In genomic region chr13:46053162-46054012, GRCh38 we compare ENCODE assay signal across 8 cellular contexts. TPM values are rescaled to one million over a fixed set of nuclear protein-coding genes. Genes with fewer than 3 reads are reported as not detected.
DNase-seq lines count a peak whose midpoint lies in the region; ATAC-seq, FAIRE-seq and TF ChIP-seq lines count a peak whose summit lies in the region.

No MANE protein-coding gene starts in this region.

- H3K9ac ChIP-seq in BLaER1 treated with 17β-estradiol and CSF1 and Interleukin-3, amounts not matched to agents 10 nM and 100 nM, result peak overlapping the region; percentile 90 to 97 (median 94); a peak in 21 of 22 replicates

- H3K27ac Mint-ChIP-seq in neural crest cell (ENCODE audit: unreplicated experiment), result peak overlapping the region; percentile 96

- H3K9me3 Mint-ChIP-seq in neural crest cell, result no peaks in the 10 kb centered on the region

- ATAC-seq in GM21529 (IDR thresholded peaks at IDR 0.05; ENCODE audit: unreplicated experiment), result no peak

- H3K4me1 ChIP-seq in BLaER1 treated with 17β-estradiol and CSF1 and Interleukin-3, amounts not matched to agents 10 nM and 100 nM, result peaks cover 16 to 44% (median 29%) of the 10 kb centered on the region in 10 experiments; a peak in 18 of 20 replicates
- peaks cover 9% of the 10 kb centered on the region for H3K4me1 ChIP-seq in effector memory CD4-positive, alpha-beta T cell (ENCODE audit: control insufficient read depth, insufficient read depth, low read length, poor library complexity, severe bottlenecking)

- DNase-seq in NB4 (ENCODE audit: low read depth), result no peak
- DNase-seq in effector memory CD4-positive, alpha-beta T cell, result no peak
- no peak for DNase-seq in neural crest cell (ENCODE audit: low read depth, low spot score)
- no peak for DNase-seq in AG20443 (ENCODE audit: low spot score)
- no peak for DNase-seq in D721Med (ENCODE audit: insufficient read length, low spot score)
- DNase-seq in NCI-H1092 treated with DMSO at 0.1 percent for 48 hours (lab: John Stamatoyannopoulos, UW), result no peak

- H3K4me2 ChIP-seq in BLaER1 treated with 17β-estradiol and CSF1 and Interleukin-3, amounts not matched to agents 10 nM and 100 nM, result peak overlapping the region; percentile 65 to 91 (median 85)

- peak overlapping the region; percentile 91 to 98 (median 93); a peak in 21 of 22 replicates for H3K27ac ChIP-seq in BLaER1 treated with 17β-estradiol and CSF1 and Interleukin-3, amounts not matched to agents 10 nM and 100 nM
- peak overlapping the region; percentile 96 for H3K27ac ChIP-seq in effector memory CD4-positive, alpha-beta T cell (ENCODE audit: insufficient read depth, low read length, poor library complexity, severe bottlenecking)

- TF ChIP-seq CTCF in NB4 (IDR thresholded peaks at IDR 0.05; ENCODE audit: low read depth, low read length) (no peak), neural crest cell (conservative IDR thresholded peaks at IDR 0.05) (no peak), D721Med (IDR thresholded peaks at IDR 0.05; ENCODE audit: insufficient read depth, missing control alignments) (no peak)

- no peak for TF ChIP-seq POLR2A in NB4 (IDR thresholded peaks at IDR 0.05; ENCODE audit: extremely low read depth, insufficient read length)

- peak overlapping the region; percentile 77 to 90 (median 84) for H3K4me3 ChIP-seq in BLaER1 treated with 17β-estradiol and CSF1 and Interleukin-3, amounts not matched to agents 10 nM and 100 nM
- H3K4me3 ChIP-seq in NB4 (ENCODE audit: low read depth, low read length), result peak overlapping the region; percentile 98
- peak overlapping the region; percentile 94 for H3K4me3 ChIP-seq in effector memory CD4-positive, alpha-beta T cell (ENCODE audit: insufficient read depth, low read depth, low read length, poor library complexity, severe bottlenecking)

- no peaks in the 10 kb centered on the region for H3K27me3 Mint-ChIP-seq in neural crest cell (ENCODE audit: low read depth)

- FAIRE-seq in D721Med (lab: Jason Lieb, UNC), result no peak

- H3K36me3 ChIP-seq in BLaER1 treated with 17β-estradiol and CSF1 and Interleukin-3, amounts not matched to agents 10 nM and 100 nM, result peaks cover 0 to 5% (median 0%) of the 10 kb centered on the region in 11 experiments; a peak in 2 of 22 replicates
- no peaks in the 10 kb centered on the region for H3K36me3 ChIP-seq in effector memory CD4-positive, alpha-beta T cell (ENCODE audit: control insufficient read depth, insufficient read depth, low read length)

- peaks cover 0 to 3% (median 0%) of the 10 kb centered on the region in 11 experiments; a peak in 1 of 22 replicates for H3K9me3 ChIP-seq in BLaER1 treated with 17β-estradiol and CSF1 and Interleukin-3, amounts not matched to agents 10 nM and 100 nM (replicated peaks in 1 of 11)
- no peaks in the 10 kb centered on the region for H3K9me3 ChIP-seq in effector memory CD4-positive, alpha-beta T cell (ENCODE audit: control insufficient read depth, low read length)

- peaks cover 2% of the 10 kb centered on the region for H3K36me3 Mint-ChIP-seq in neural crest cell (ENCODE audit: low read depth)

- H3K27me3 ChIP-seq in BLaER1 treated with 17β-estradiol and CSF1 and Interleukin-3, amounts not matched to agents 10 nM and 100 nM, result no peaks in the 10 kb centered on the region
- no peaks in the 10 kb centered on the region for H3K27me3 ChIP-seq in effector memory CD4-positive, alpha-beta T cell (replicated peaks; ENCODE audit: control insufficient read depth, insufficient read depth, low read length, poor library complexity, severe bottlenecking)

- H3K4me3 Mint-ChIP-seq in neural crest cell, result peak overlapping the region; percentile 96

- peaks cover 76% of the 10 kb centered on the region for H3K4me1 Mint-ChIP-seq in neural crest cell

- H4K20me1 ChIP-seq in BLaER1 treated with 17β-estradiol and CSF1 and Interleukin-3, amounts not matched to agents 10 nM and 100 nM, result peaks cover 0 to 38% (median 22%) of the 10 kb centered on the region in 11 experiments; a peak in 13 of 22 replicates

RNA-seq across cellular contexts. Expression of gene ZC3H13, which starts 0.8 kb away (rescaled TPM):
- total RNA-seq in neural crest cell, result 103 and 113 TPM in 2 replicates

RNA-seq across cellular contexts. Expression of gene CPB2, which starts 51.4 kb away (rescaled TPM):
- total RNA-seq in neural crest cell, result 0.43 and 0.44 TPM in 2 replicates
